28 cellular contexts compared by ENCODE assay signal in the genomic region with DNA sequence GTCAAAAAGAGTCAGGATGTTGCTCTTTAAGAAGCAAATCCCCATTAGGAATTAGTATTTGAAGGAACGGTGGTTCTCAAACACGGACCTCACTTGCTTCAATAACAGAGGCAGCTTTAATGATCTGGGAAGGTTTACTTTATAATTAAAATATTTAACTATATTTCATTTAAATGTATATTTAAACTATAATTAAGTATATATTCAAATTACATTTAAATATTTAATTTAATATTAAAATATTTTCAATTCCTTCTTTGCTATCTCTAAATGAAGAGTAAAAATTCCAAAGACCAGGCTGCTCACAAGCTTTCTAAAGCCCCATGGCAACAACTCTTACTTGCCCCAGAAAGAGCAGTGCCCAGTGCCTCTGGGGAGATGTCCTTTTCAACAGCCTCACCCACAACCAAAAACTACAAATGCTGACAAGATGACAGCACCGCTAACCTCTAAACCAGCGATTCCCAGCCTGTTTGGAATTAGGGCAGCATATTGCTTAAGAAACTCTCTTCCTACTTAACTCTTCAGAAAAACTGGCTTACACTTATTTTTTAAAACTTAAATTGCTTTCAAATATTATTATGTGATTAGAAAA.
"Had no signal": no experiment of that assay in that cellular context is flagged by ENCODE, and none has a peak within 500 bp of the region (broad histone marks: within the 10 kb centered on the region; RNA-seq: fewer than 3 reads in every experiment).

No MANE protein-coding gene starts in this region.

- H3K4me3 Mint-ChIP-seq: activated B cell treated with CpG ODN at 0.5 μM for 24 hours; activated naive CD4-positive, alpha-beta T cell treated with anti-CD3 and anti-CD28 coated beads, Interleukin-2, amount 10 ng/mL, durations not matched to agents 7 days and 5 days; activated naive CD8-positive, alpha-beta T cell treated with anti-CD3 and anti-CD28 coated beads, Interleukin-2, amount 10 ng/mL, durations not matched to agents 7 days and 5 days; activated T-helper 1 cell treated with anti-CD3 and anti-CD28 coated beads, Interleukin-12 subunit alpha, Interleukin-12 subunit beta, Interleukin-2, Interleukin-4 antibody, amounts not matched to agents 30 ng/mL and 10 ng/mL and 1 ng/mL, durations not matched to agents 14 hours and 24 hours and 36 hours; dendritic cell treated with granulocyte-macrophage colony-stimulating factor and Interleukin-4, amounts not matched to agents 40 ng/mL and 50 ng/mL, for 4 days; mesothelial cell of epicardium; naive B cell; stimulated activated memory B cell treated with anti-CD40 and anti-IgM and Interleukin-4, amounts not matched to agents 10 μg/mL and 1 μg/mL and 100 μg/mL, for 72 hours; stimulated activated naive CD8-positive, alpha-beta T cell treated with anti-CD3 and anti-CD28 coated beads, Interleukin-15, amount 100 ng/mL, for 72 hours; T-helper 17 cell had no signal

- H3K4me2 ChIP-seq: smooth muscle cell had no signal

- H3K27ac ChIP-seq: esophagus muscularis mucosa, right atrium auricular region, uterus had no signal

- H3K27me3 ChIP-seq: ascending aorta, gastrocnemius medialis, right atrium auricular region, uterus had no signal

- H3K9me3 ChIP-seq: ascending aorta, esophagus muscularis mucosa, gastrocnemius medialis, right atrium auricular region, uterus had no signal

- DNase-seq: activated B cell treated with CpG ODN at 0.5 μM for 24 hours; activated CD4-positive, alpha-beta T cell treated with anti-CD3 and anti-CD28 coated beads, Interleukin-2, amount 50 U/mL, for 4 hours; activated effector memory CD4-positive, alpha-beta T cell treated with anti-CD3 and anti-CD28 coated beads, Interleukin-2, amount 50 U/mL, for 16 hours; activated naive CD4-positive, alpha-beta T cell treated with anti-CD3 and anti-CD28 coated beads, Interleukin-2, amount 10 ng/mL, durations not matched to agents 7 days and 5 days; activated naive CD8-positive, alpha-beta T cell treated with anti-CD3 and anti-CD28 coated beads, Interleukin-2, amount 10 ng/mL, durations not matched to agents 7 days and 5 days; activated T-cell treated with anti-CD3 and anti-CD28 coated beads for 4 hours; central memory CD4-positive, alpha-beta T cell; effector CD4-positive, alpha-beta T cell; gastrocnemius medialis; left cardiac atrium; left ventricle myocardium superior; naive B cell; occipital lobe; stimulated activated CD4-positive, alpha-beta T cell treated with anti-CD3 and anti-CD28 coated beads, Interleukin-1b, Interleukin-23, amount 100 ng/mL, for 48 hours; stimulated activated CD4-positive, alpha-beta T cell treated with anti-CD3 and anti-CD28 coated beads, Interleukin-4, amount 100 ng/mL, for 4 hours; stimulated activated CD8-positive, alpha-beta memory T cell treated with anti-CD3 and anti-CD28 coated beads, Interleukin-4, amount 100 ng/mL, for 48 hours; stimulated activated naive CD8-positive, alpha-beta T cell treated with anti-CD3 and anti-CD28 coated beads, Interleukin-15, amount 100 ng/mL, for 72 hours; T-helper 17 cell; uterus had no signal

- H3K9me3 Mint-ChIP-seq: activated B cell treated with CpG ODN at 0.5 μM for 24 hours; activated naive CD4-positive, alpha-beta T cell treated with anti-CD3 and anti-CD28 coated beads, Interleukin-2, amount 10 ng/mL, durations not matched to agents 7 days and 5 days; activated naive CD8-positive, alpha-beta T cell treated with anti-CD3 and anti-CD28 coated beads, Interleukin-2, amount 10 ng/mL, durations not matched to agents 7 days and 5 days; activated T-helper 1 cell treated with anti-CD3 and anti-CD28 coated beads, Interleukin-12 subunit alpha, Interleukin-12 subunit beta, Interleukin-2, Interleukin-4 antibody, amounts not matched to agents 30 ng/mL and 10 ng/mL and 1 ng/mL, durations not matched to agents 14 hours and 24 hours and 36 hours; dendritic cell treated with granulocyte-macrophage colony-stimulating factor and Interleukin-4, amounts not matched to agents 40 ng/mL and 50 ng/mL, for 4 days; mesothelial cell of epicardium; stimulated activated memory B cell treated with anti-CD40 and anti-IgM and Interleukin-4, amounts not matched to agents 10 μg/mL and 1 μg/mL and 100 μg/mL, for 72 hours; stimulated activated naive CD8-positive, alpha-beta T cell treated with anti-CD3 and anti-CD28 coated beads, Interleukin-15, amount 100 ng/mL, for 72 hours; type B pancreatic cell had no signal

- H3K4me3 ChIP-seq: esophagus muscularis mucosa, right atrium auricular region, smooth muscle cell, uterus had no signal

- H3K4me1 ChIP-seq: esophagus muscularis mucosa, right atrium auricular region, uterus had no signal

- H3K4me1 Mint-ChIP-seq: activated B cell treated with CpG ODN at 0.5 μM for 24 hours; activated naive CD4-positive, alpha-beta T cell treated with anti-CD3 and anti-CD28 coated beads, Interleukin-2, amount 10 ng/mL, durations not matched to agents 7 days and 5 days; activated naive CD8-positive, alpha-beta T cell treated with anti-CD3 and anti-CD28 coated beads, Interleukin-2, amount 10 ng/mL, durations not matched to agents 7 days and 5 days; naive B cell; stimulated activated memory B cell treated with anti-CD40 and anti-IgM and Interleukin-4, amounts not matched to agents 10 μg/mL and 1 μg/mL and 100 μg/mL, for 72 hours; stimulated activated naive CD8-positive, alpha-beta T cell treated with anti-CD3 and anti-CD28 coated beads, Interleukin-15, amount 100 ng/mL, for 72 hours; T-helper 17 cell had no signal

- H3K36me3 ChIP-seq: ascending aorta, esophagus muscularis mucosa, gastrocnemius medialis, right atrium auricular region, uterus had no signal

- H3K27ac Mint-ChIP-seq: activated B cell treated with CpG ODN at 0.5 μM for 24 hours; activated naive CD4-positive, alpha-beta T cell treated with anti-CD3 and anti-CD28 coated beads, Interleukin-2, amount 10 ng/mL, durations not matched to agents 7 days and 5 days; activated naive CD8-positive, alpha-beta T cell treated with anti-CD3 and anti-CD28 coated beads, Interleukin-2, amount 10 ng/mL, durations not matched to agents 7 days and 5 days; activated T-helper 1 cell treated with anti-CD3 and anti-CD28 coated beads, Interleukin-12 subunit alpha, Interleukin-12 subunit beta, Interleukin-2, Interleukin-4 antibody, amounts not matched to agents 30 ng/mL and 10 ng/mL and 1 ng/mL, durations not matched to agents 14 hours and 24 hours and 36 hours; dendritic cell treated with granulocyte-macrophage colony-stimulating factor and Interleukin-4, amounts not matched to agents 40 ng/mL and 50 ng/mL, for 4 days; mesothelial cell of epicardium; naive B cell; stimulated activated memory B cell treated with anti-CD40 and anti-IgM and Interleukin-4, amounts not matched to agents 10 μg/mL and 1 μg/mL and 100 μg/mL, for 72 hours; stimulated activated naive CD8-positive, alpha-beta T cell treated with anti-CD3 and anti-CD28 coated beads, Interleukin-15, amount 100 ng/mL, for 72 hours; T-helper 17 cell; type B pancreatic cell had no signal

- ATAC-seq: left cardiac atrium; left ventricle myocardium superior; stimulated activated memory B cell treated with anti-CD40 and anti-IgM and Interleukin-4, amounts not matched to agents 10 μg/mL and 1 μg/mL and 100 μg/mL, for 72 hours; stimulated activated naive CD8-positive, alpha-beta T cell treated with anti-CD3 and anti-CD28 coated beads, Interleukin-15, amount 100 ng/mL, for 72 hours; T-helper 17 cell had no signal

- H3K36me3 Mint-ChIP-seq: activated naive CD4-positive, alpha-beta T cell treated with anti-CD3 and anti-CD28 coated beads, Interleukin-2, amount 10 ng/mL, durations not matched to agents 7 days and 5 days; activated naive CD8-positive, alpha-beta T cell treated with anti-CD3 and anti-CD28 coated beads, Interleukin-2, amount 10 ng/mL, durations not matched to agents 7 days and 5 days; mesothelial cell of epicardium; naive B cell; stimulated activated memory B cell treated with anti-CD40 and anti-IgM and Interleukin-4, amounts not matched to agents 10 μg/mL and 1 μg/mL and 100 μg/mL, for 72 hours; type B pancreatic cell had no signal
